Comparison of ENCODE assay signal across 9 cellular contexts in genomic region chr11:128299132-128299726, GRCh38.
DNase-seq lines count a peak whose midpoint lies in the region; ATAC-seq and TF ChIP-seq lines count a peak whose summit lies in the region.
"Had no signal": no experiment of that assay in that cellular context is flagged by ENCODE, and none has a peak within 500 bp of the region (broad histone marks: within the 10 kb centered on the region; RNA-seq: fewer than 3 reads in every experiment).

No MANE protein-coding gene starts in this region.

- in situ Hi-C loops in astrocyte of the spinal cord (cut with HindIII; ENCODE audit: low sequenced_read_pairs), result no loop called here

- DNase-seq in EH (ENCODE audit: low read depth) (peak; percentile 89), astrocyte of the spinal cord (ENCODE audit: low read depth, low spot score) (peak; percentile 58), omental fat pad (ENCODE audit: low spot score) (no peak), nucleus accumbens (lab: John Stamatoyannopoulos, UW) (no peak), erythroblast (lab: John Stamatoyannopoulos, UW) (no peak)
- DNase-seq in activated CD4-positive, alpha-beta T cell treated with anti-CD3 and anti-CD28 coated beads for 4 hours, result no peak

- no peak for TF ChIP-seq POLR2A in erythroblast (IDR thresholded peaks at IDR 0.05; ENCODE audit: low read length)

- no peak overlapping the region for H3K4me3 ChIP-seq in astrocyte of the spinal cord (ENCODE audit: low read depth, low read length)

- ATAC-seq in HG02870 (IDR thresholded peaks at IDR 0.05; ENCODE audit: unreplicated experiment) (peak; percentile 32), omental fat pad (ENCODE audit: low FRiP score) (peak; percentile 41), HG02623 (IDR thresholded peaks at IDR 0.05; ENCODE audit: unreplicated experiment) (no peak)
- ATAC-seq: HCT116 had no signal

- TF ChIP-seq CTCF in astrocyte of the spinal cord (IDR thresholded peaks at IDR 0.05; ENCODE audit: low read depth, low read length) (no peak), omental fat pad (IDR thresholded peaks at IDR 0.05) (no peak)

Comparison
In these comparisons a context has a peak if more than half of its experiments do, and no peak if none do; other contexts are left out.
1. DNase-seq: peak in EH (single experiment) and astrocyte of the spinal cord (single experiment); none in omental fat pad (single experiment), nucleus accumbens (0 of 56), activated CD4-positive, alpha-beta T cell treated with anti-CD3 and anti-CD28 coated beads for 4 hours (0 of 2) and erythroblast (0 of 2).